Comparison of ENCODE assay signal across 1 cellular context in the genomic region with DNA sequence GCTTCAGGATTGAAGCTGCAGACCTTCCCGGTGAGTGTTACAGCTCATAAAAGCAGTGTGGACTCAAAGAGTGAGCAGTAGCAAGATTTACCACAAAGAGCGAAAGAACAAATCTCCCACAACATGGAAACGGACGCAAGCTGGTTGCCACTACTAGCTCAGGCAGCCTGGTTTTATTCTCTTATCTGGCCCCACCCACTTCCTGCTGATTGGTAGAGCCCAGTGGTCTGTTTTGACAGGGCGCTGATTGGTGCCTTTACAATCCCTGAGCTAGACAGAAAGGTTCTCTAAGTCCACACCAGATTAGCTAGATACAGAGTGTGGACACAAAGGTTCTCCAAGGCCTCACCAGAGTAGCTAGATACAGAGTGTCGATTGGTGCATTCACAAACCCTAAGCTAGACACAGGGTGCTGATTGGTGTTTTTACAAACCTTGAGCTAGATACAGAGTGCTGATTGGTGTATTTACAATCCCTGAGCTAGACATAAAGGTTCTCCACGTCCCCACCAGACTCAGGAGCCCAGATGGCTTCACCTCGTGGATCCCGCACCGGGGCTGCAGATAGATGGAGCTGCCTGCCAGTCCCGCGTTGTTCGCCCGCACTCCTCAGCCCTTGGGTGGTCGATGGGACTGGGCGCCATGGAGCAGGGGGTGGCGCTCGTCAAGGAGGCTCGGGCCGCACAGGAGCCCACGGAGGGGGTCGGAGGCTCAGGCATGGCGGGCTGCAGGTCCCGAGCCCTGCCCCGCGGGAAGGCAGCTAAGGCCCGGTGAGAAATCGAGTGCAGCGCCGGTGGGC.
TF ChIP-seq lines count a peak whose summit lies in the region.

No MANE protein-coding gene starts in this region.

TF ChIP-seq in K562, 482 proteins besides CTCF, POLR2A, EP300 and RAD21:
- TF ChIP-seq NFYB (IDR thresholded peaks at IDR 0.05; ENCODE audit: extremely low read depth, insufficient read length): peak; percentile 50
